ENCODE assay signal across 8 cellular contexts in the genomic region with DNA sequence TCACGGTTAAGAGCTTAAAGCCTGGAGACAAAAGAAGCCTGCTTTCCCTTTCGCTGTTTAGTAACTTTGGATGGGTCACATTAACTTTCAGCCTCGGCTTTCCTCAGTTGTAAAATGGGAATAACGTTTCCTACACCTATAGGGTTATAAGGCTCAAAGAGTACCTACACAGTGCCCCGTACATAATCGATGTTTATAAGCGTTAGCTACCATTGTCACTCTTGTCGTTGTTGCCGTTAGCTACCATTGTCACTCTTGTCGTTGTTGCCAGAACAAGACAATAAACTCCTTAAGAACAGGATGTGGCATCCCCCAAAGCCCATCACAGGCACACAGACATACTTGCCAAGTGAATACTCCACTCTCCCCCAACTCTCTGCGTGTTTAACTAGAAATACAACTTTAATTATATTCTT. TPM values are rescaled to one million over a fixed set of nuclear protein-coding genes. Genes with fewer than 3 reads are reported as not detected.
A peak's percentile ranks its signal among the peaks of the same experiment; 100 is the strongest.
DNase-seq lines count a peak whose midpoint lies in the region; ATAC-seq, FAIRE-seq and TF ChIP-seq lines count a peak whose summit lies in the region.

No MANE protein-coding gene starts in this region.

- intact Hi-C loops in CD14-positive monocyte (cut with micrococcal nuclease) = no loop called here
- intact Hi-C loops in activated CD8-positive, alpha-beta T cell treated with anti-CD3 and anti-CD28 coated beads for 36 hours (cut with micrococcal nuclease) = loop anchor here (10.0 kb wide), 1 partner anchor 268 kb away; no protein-coding TSS in a partner anchor

- FAIRE-seq in keratinocyte (lab: Jason Lieb, UNC) = no peak
- no peak for FAIRE-seq in RCC 7860 (lab: Jason Lieb, UNC)

- H3K36me3 ChIP-seq in keratinocyte (ENCODE audit: control insufficient read depth in 2 of 2, extremely low read depth in 1 of 2, insufficient read depth in 2 of 2, low read length in 2 of 2) = no peaks in the 10 kb centered on the region

- no peak for DNase-seq in CD14-positive monocyte (ENCODE audit: low spot score)
- DNase-seq in HFF-Myc (ENCODE audit: extremely low read depth, low read depth) = no peak
- DNase-seq in activated CD8-positive, alpha-beta T cell treated with anti-CD3 and anti-CD28 coated beads for 36 hours = peak; percentile 76
- no peak for DNase-seq in keratinocyte (ENCODE audit: low read depth, low spot score)
- peak; percentile 74 for DNase-seq in superior temporal gyrus (ENCODE audit: extremely low spot score)
- DNase-seq in ureter (ENCODE audit: low spot score) = no peak
- DNase-seq in RCC 7860 (ENCODE audit: low spot score) = no peak

- no peaks in the 10 kb centered on the region for H3K9me1 ChIP-seq in keratinocyte (ENCODE audit: control insufficient read depth, extremely low read depth, insufficient read depth, low read length)

- peak overlapping the region; percentile 50 for H2AFZ ChIP-seq in keratinocyte (ENCODE audit: control insufficient read depth, low read length)

- no peaks in the 10 kb centered on the region for H3K79me2 ChIP-seq in keratinocyte (ENCODE audit: control insufficient read depth, insufficient read depth, low read length)

- H3K36me3 Mint-ChIP-seq in CD14-positive monocyte = no peaks in the 10 kb centered on the region
- no peaks in the 10 kb centered on the region for H3K36me3 Mint-ChIP-seq in activated CD8-positive, alpha-beta T cell treated with anti-CD3 and anti-CD28 coated beads for 36 hours (ENCODE audit: low read depth)

- H3K4me1 ChIP-seq in keratinocyte (ENCODE audit: control insufficient read depth, extremely low read depth, insufficient read depth, low read length) = peaks cover 16% of the 10 kb centered on the region

- no peak overlapping the region for H3K27ac ChIP-seq in keratinocyte (ENCODE audit: control insufficient read depth, insufficient read depth, low read length)

- peak; percentile 41 for ATAC-seq in activated CD8-positive, alpha-beta T cell treated with anti-CD3 and anti-CD28 coated beads for 36 hours
- no peak for ATAC-seq in HG03097 (IDR thresholded peaks at IDR 0.05; ENCODE audit: low FRiP score, unreplicated experiment)

- H3K9ac ChIP-seq in keratinocyte (ENCODE audit: control insufficient read depth, extremely low read depth, insufficient read depth, low read length) = no peak overlapping the region

- H3K4me3 ChIP-seq in HFF-Myc (replicated peaks; ENCODE audit: low read depth, low read length) = peak overlapping the region; percentile 61
- peak overlapping the region in 2 of 3 experiments; percentile 60 to 75 for H3K4me3 ChIP-seq in keratinocyte (ENCODE audit: control insufficient read depth in 2 of 3, extremely low read depth in 1 of 3, insufficient read depth in 2 of 3, low read depth in 1 of 3, low read length in 3 of 3)

- H3K4me2 ChIP-seq in keratinocyte (ENCODE audit: control insufficient read depth, extremely low read depth, insufficient read depth, low read depth, low read length) = peak overlapping the region; percentile 91

- TF ChIP-seq CTCF in CD14-positive monocyte (IDR thresholded peaks at IDR 0.05) (no peak), HFF-Myc (IDR thresholded peaks at IDR 0.05; ENCODE audit: low read depth, low read length, missing control alignments) (no peak), keratinocyte (optimal IDR thresholded peaks at IDR 0.05 in 1 of 3, IDR thresholded peaks at IDR 0.05 in 1 of 3, conservative IDR thresholded peaks at IDR 0.05 in 1 of 3; ENCODE audit: extremely low read depth in 1 of 3, insufficient read depth in 2 of 3, low read length in 3 of 3) (no peak)
- no peak for TF ChIP-seq CTCF in activated CD8-positive, alpha-beta T cell treated with anti-CD3 and anti-CD28 coated beads for 36 hours (IDR thresholded peaks at IDR 0.05)

- H3K9me3 ChIP-seq in keratinocyte (ENCODE audit: control insufficient read depth, low read depth, low read length) = no peaks in the 10 kb centered on the region

- POLR2A ChIA-PET in activated CD8-positive, alpha-beta T cell treated with anti-CD3 and anti-CD28 coated beads for 36 hours (lab: Charles Lee) = interaction anchor here (0.8 to 1.8 kb wide), 11 partner anchors 9 to 475 kb away, joined by 3 to 11 read pairs (median 4); a partner anchor contains a TSS

- peak overlapping the region in 2 of 7 donors; percentile 44 to 87 for H3K27ac Mint-ChIP-seq in CD14-positive monocyte
- H3K27ac Mint-ChIP-seq in activated CD8-positive, alpha-beta T cell treated with anti-CD3 and anti-CD28 coated beads for 36 hours = no peak overlapping the region

- no peaks in the 10 kb centered on the region for H3K9me3 Mint-ChIP-seq in CD14-positive monocyte
- no peaks in the 10 kb centered on the region for H3K9me3 Mint-ChIP-seq in activated CD8-positive, alpha-beta T cell treated with anti-CD3 and anti-CD28 coated beads for 36 hours

- peak overlapping the region; percentile 81 to 87 for H3K4me3 Mint-ChIP-seq in CD14-positive monocyte
- peak overlapping the region; percentile 77 for H3K4me3 Mint-ChIP-seq in activated CD8-positive, alpha-beta T cell treated with anti-CD3 and anti-CD28 coated beads for 36 hours

- CTCF ChIA-PET in activated CD8-positive, alpha-beta T cell treated with anti-CD3 and anti-CD28 coated beads for 36 hours (lab: Charles Lee) = interaction anchor here (0.5 to 1.0 kb wide), 4 partner anchors 9 to 503 kb away, joined by 3 to 4 read pairs (median 3); no protein-coding TSS in a partner anchor

- dilution Hi-C loops in keratinocyte (cut with MboI; ENCODE audit: extremely low pct_ligation_motif_present, low sequenced_read_pairs) = no loop called here

- no peaks in the 10 kb centered on the region for H4K20me1 ChIP-seq in keratinocyte (ENCODE audit: control insufficient read depth, extremely low read depth, insufficient read depth, low read length)

- peaks cover 1 to 7% (median 5%) of the 10 kb centered on the region in 3 donors for H3K27me3 Mint-ChIP-seq in CD14-positive monocyte (ENCODE audit: low read depth in 3 of 3)
- no peaks in the 10 kb centered on the region for H3K27me3 Mint-ChIP-seq in activated CD8-positive, alpha-beta T cell treated with anti-CD3 and anti-CD28 coated beads for 36 hours

- H3K4me1 Mint-ChIP-seq in CD14-positive monocyte = peaks cover 30% of the 10 kb centered on the region
- H3K4me1 Mint-ChIP-seq in activated CD8-positive, alpha-beta T cell treated with anti-CD3 and anti-CD28 coated beads for 36 hours (ENCODE audit: low read depth) = peaks cover 21% of the 10 kb centered on the region

- no peaks in the 10 kb centered on the region for H3K27me3 ChIP-seq in keratinocyte (ENCODE audit: control insufficient read depth, extremely low read depth, insufficient read depth, low read length)

RNA-seq across cellular contexts. Expression of a gene that starts 0.9 kb away (rescaled TPM):
- 10 to 100 TPM in 1 of 2 donors, 1 to 10 TPM in 1; 8.8 to 12.9 TPM for polyA plus RNA-seq in CD14-positive monocyte
- 10 to 100 TPM; 31.5 to 32.8 TPM for total RNA-seq in activated CD8-positive, alpha-beta T cell treated with anti-CD3 and anti-CD28 coated beads for 36 hours
- 6.0 to 11.0 TPM (median 10.7 TPM) in 3 replicates for polyA plus RNA-seq in keratinocyte
- polyA plus RNA-seq in keratinocyte (2011; ENCODE audit: low read depth) = 22.1 TPM
- polyA plus RNA-seq in keratinocyte (2011; cell fraction: cytosol; rRNA removed) = 6.2 and 11.0 TPM in 2 replicates
- 10.3 and 18.1 TPM in 2 replicates for polyA plus RNA-seq in keratinocyte (2011; cell fraction: nucleus; rRNA removed)
- polyA plus RNA-seq in keratinocyte (2012; ENCODE audit: low replicate concordance) = 9.3 and 22.3 TPM in 2 replicates
- polyA minus RNA-seq in keratinocyte = 12.5 to 16.6 TPM (median 15.6 TPM) in 3 replicates
- polyA minus RNA-seq in keratinocyte (2011; cell fraction: cytosol; rRNA and poly(A)+ RNA removed) = 10.4 TPM
- polyA minus RNA-seq in keratinocyte (2011; cell fraction: nucleus; rRNA and poly(A)+ RNA removed) = 23.7 and 26.2 TPM in 2 replicates
- 67.5 TPM for total RNA-seq in ureter

Comparison
In these comparisons a context has a peak if more than half of its experiments do, and no peak if none do; other contexts are left out.
1. DNase-seq: peak in activated CD8-positive, alpha-beta T cell treated with anti-CD3 and anti-CD28 coated beads for 36 hours (single experiment) and superior temporal gyrus (single experiment); none in CD14-positive monocyte (single experiment), HFF-Myc (single experiment), keratinocyte (single experiment), ureter (single experiment) and RCC 7860 (single experiment).